Comparison of ENCODE assay signal across 10 cellular contexts in genomic region chr14:75282166-75282547, GRCh38. TPM values are rescaled to one million over a fixed set of nuclear protein-coding genes. Genes with fewer than 3 reads are reported as not detected.
A peak's percentile ranks its signal among the peaks of the same experiment; 100 is the strongest.
DNase-seq lines count a peak whose midpoint lies in the region; ATAC-seq and TF ChIP-seq lines count a peak whose summit lies in the region.
"Had no signal": no experiment of that assay in that cellular context is flagged by ENCODE, and none has a peak within 500 bp of the region (broad histone marks: within the 10 kb centered on the region; RNA-seq: fewer than 3 reads in every experiment).

No MANE protein-coding gene starts in this region.

- TF ChIP-seq CTCF in mammary epithelial cell (conservative IDR thresholded peaks at IDR 0.05 in 1 of 2, IDR thresholded peaks at IDR 0.05 in 1 of 2; ENCODE audit: extremely low read depth in 1 of 2, insufficient read depth in 1 of 2, low read depth in 1 of 2, low read length in 2 of 2) (no peak), left lung (IDR thresholded peaks at IDR 0.05) (no peak), stomach (IDR thresholded peaks at IDR 0.05) (no peak)

- H3K4me3 ChIP-seq in mammary epithelial cell (replicated peaks in 1 of 3; ENCODE audit: insufficient read depth in 1 of 3, low read depth in 2 of 3, low read length in 3 of 3) (no peak overlapping the region), left lung (peak overlapping the region in 1 of 2 donors; percentile 87), stomach (peak overlapping the region in 2 of 4 donors; percentile 77 to 93)

- dilution Hi-C loops in mammary epithelial cell (cut with HindIII; ENCODE audit: low sequenced_read_pairs), result no loop called here

- peak overlapping the region; percentile 5 for H3K4me2 ChIP-seq in mammary epithelial cell (ENCODE audit: insufficient read depth, low read depth, low read length)

- BruUV-seq in mammary epithelial cell (replicated peaks; lab: Mats Ljungman, UMichigan), result no TSS peak

- H3K9ac ChIP-seq in mammary epithelial cell (ENCODE audit: insufficient read depth, low read length), result no peak overlapping the region

- in situ Hi-C loops in mammary epithelial cell (cut with MboI; ENCODE audit: low sequenced_read_pairs in 2 of 2), result no loop called here

- DNase-seq in activated CD4-positive, alpha-beta T cell treated with anti-CD3 and anti-CD28 coated beads, Interleukin-2, amount 50 U/mL, for 1 hour, result peak; percentile 45
- DNase-seq in activated CD4-positive, alpha-beta T cell treated with anti-CD3 and anti-CD28 coated beads, Interleukin-2, amount 10 ng/mL, durations not matched to agents 7 days and 5 days, result no peak
- DNase-seq in mammary epithelial cell, result peak; percentile 23
- DNase-seq in left lung, result no peak
- DNase-seq in stomach, result no peak
- DNase-seq in NCI-H2227 (lab: John Stamatoyannopoulos, UW; ENCODE audit: unreplicated experiment), result no peak
- DNase-seq in glomerular visceral epithelial cell (ENCODE audit: extremely low spot score), result no peak
- DNase-seq: GDM1, NCI-H510A had no signal

- POLR2A ChIA-PET in activated CD4-positive, alpha-beta T cell treated with anti-CD3 and anti-CD28 coated beads, Interleukin-2, amount 10 ng/mL, durations not matched to agents 7 days and 5 days (lab: Charles Lee), result no interaction called here

- H3K27ac ChIP-seq in mammary epithelial cell (ENCODE audit: insufficient read depth, low read depth, low read length), result no peak overlapping the region
- H3K27ac ChIP-seq in left lung, result peak overlapping the region; percentile 68 to 100
- peak overlapping the region in 4 of 5 donors; percentile 96 to 97 (median 97) for H3K27ac ChIP-seq in stomach

- H3K36me3 Mint-ChIP-seq in activated CD4-positive, alpha-beta T cell treated with anti-CD3 and anti-CD28 coated beads, Interleukin-2, amount 10 ng/mL, durations not matched to agents 7 days and 5 days (ENCODE audit: low read depth), result no peaks in the 10 kb centered on the region

- peaks cover 25% of the 10 kb centered on the region for H3K4me1 Mint-ChIP-seq in activated CD4-positive, alpha-beta T cell treated with anti-CD3 and anti-CD28 coated beads, Interleukin-2, amount 10 ng/mL, durations not matched to agents 7 days and 5 days

- H4K20me1 ChIP-seq in mammary epithelial cell (ENCODE audit: insufficient read depth, low read length), result peaks cover 8% of the 10 kb centered on the region

- peaks cover 16% of the 10 kb centered on the region for H3K36me3 ChIP-seq in mammary epithelial cell (ENCODE audit: insufficient read depth, low read length)
- peaks cover 0 to 31% of the 10 kb centered on the region in 2 donors for H3K36me3 ChIP-seq in left lung
- H3K36me3 ChIP-seq in stomach, result peaks cover 12 to 24% (median 20%) of the 10 kb centered on the region in 4 donors

- no peaks in the 10 kb centered on the region for H3K9me3 ChIP-seq in mammary epithelial cell (replicated peaks; ENCODE audit: insufficient read depth, low read length)
- H3K9me3 ChIP-seq in left lung, result no peaks in the 10 kb centered on the region
- no peaks in the 10 kb centered on the region for H3K9me3 ChIP-seq in stomach

- no peak overlapping the region for H2AFZ ChIP-seq in mammary epithelial cell (ENCODE audit: low read depth, low read length)

- no peak for TF ChIP-seq EP300 in stomach (IDR thresholded peaks at IDR 0.05)

- WGBS in mammary epithelial cell (ENCODE audit: low coverage, missing lambda C conversion rate), result 95% methylated on average over 4 of the region's 4 CpGs
- 54 to 73% (median 58%) methylated on average over 4 of the region's 4 CpGs for WGBS in stomach, 5 donors

- TF ChIP-seq POLR2A in stomach (IDR thresholded peaks at IDR 0.05), result peak in 2 of 4 donors; percentile 1 to 41

- intact Hi-C loops in mammary epithelial cell (cut with micrococcal nuclease), result no loop called here
- intact Hi-C loops in left lung (cut with DNase I), result no loop called here
- intact Hi-C loops in stomach (cut with DNase I; ENCODE audit: low total_unique reads), result no loop called here

- peaks cover 31% of the 10 kb centered on the region for H3K79me2 ChIP-seq in mammary epithelial cell (ENCODE audit: insufficient read depth, low read length)

- H3K4me3 Mint-ChIP-seq in activated CD4-positive, alpha-beta T cell treated with anti-CD3 and anti-CD28 coated beads, Interleukin-2, amount 10 ng/mL, durations not matched to agents 7 days and 5 days, result no peak overlapping the region

- CTCF ChIA-PET in activated CD4-positive, alpha-beta T cell treated with anti-CD3 and anti-CD28 coated beads, Interleukin-2, amount 10 ng/mL, durations not matched to agents 7 days and 5 days (lab: Charles Lee), result interaction anchor here (0.7 to 2.1 kb wide), 6 partner anchors 8 to 414 kb away, joined by 3 to 8 read pairs (median 4); no protein-coding TSS in a partner anchor
- CTCF ChIA-PET in mammary epithelial cell (lab: Charles Lee; ENCODE audit: low non-redundant PET), result interaction anchor here (0.6 kb wide), 1 partner anchor 129 kb away, joined by 3 read pairs; no protein-coding TSS in a partner anchor

- H3K27me3 ChIP-seq in mammary epithelial cell (ENCODE audit: insufficient read depth, low read length) (no peaks in the 10 kb centered on the region), left lung (no peaks in the 10 kb centered on the region), stomach (no peaks in the 10 kb centered on the region)

- H3K27me3 Mint-ChIP-seq in activated CD4-positive, alpha-beta T cell treated with anti-CD3 and anti-CD28 coated beads, Interleukin-2, amount 10 ng/mL, durations not matched to agents 7 days and 5 days, result peaks cover 61% of the 10 kb centered on the region

- no peak for ATAC-seq in left lung
- ATAC-seq in GM21526 (IDR thresholded peaks at IDR 0.05; ENCODE audit: low FRiP score, unreplicated experiment), result no peak

- H3K27ac Mint-ChIP-seq in activated CD4-positive, alpha-beta T cell treated with anti-CD3 and anti-CD28 coated beads, Interleukin-2, amount 10 ng/mL, durations not matched to agents 7 days and 5 days, result no peak overlapping the region

- H3K4me1 ChIP-seq in mammary epithelial cell (ENCODE audit: insufficient read depth, low read length) (peaks cover 24% of the 10 kb centered on the region), left lung (peaks cover 21 to 75% of the 10 kb centered on the region in 2 donors), stomach (peaks cover 23 to 47% (median 43%) of the 10 kb centered on the region in 4 donors)

- H3K9me3 Mint-ChIP-seq in activated CD4-positive, alpha-beta T cell treated with anti-CD3 and anti-CD28 coated beads, Interleukin-2, amount 10 ng/mL, durations not matched to agents 7 days and 5 days, result no peaks in the 10 kb centered on the region

RNA-seq across cellular contexts. Expression of gene FOS, which starts 3.5 kb away (rescaled TPM):
- total RNA-seq in activated CD4-positive, alpha-beta T cell treated with anti-CD3 and anti-CD28 coated beads, Interleukin-2, amount 10 ng/mL, durations not matched to agents 7 days and 5 days, result 10 to 100 TPM; 28.0 to 35.7 TPM
- 100 to 1,000 TPM in 1 of 2 donors, 10 to 100 TPM in 1; 78.5 to 204 TPM for total RNA-seq in mammary epithelial cell
- polyA plus RNA-seq in mammary epithelial cell, result 89.9 TPM
- polyA minus RNA-seq in mammary epithelial cell, result 233 TPM
- total RNA-seq in left lung, result 100 to 1,000 TPM in 1 of 2 donors, 10 to 100 TPM in 1; 92.2 to 264 TPM
- 1,000 to 10,000 TPM in 1 of 5 donors, 100 to 1,000 TPM in 4; 134 to 1,274 (median 649) TPM for total RNA-seq in stomach
- 10 to 100 TPM; 62.2 to 82.0 (median 77.1) TPM for polyA plus RNA-seq in stomach

Comparison
In these comparisons a context has a peak if more than half of its experiments do, and no peak if none do; other contexts are left out.
1. DNase-seq: peak in activated CD4-positive, alpha-beta T cell treated with anti-CD3 and anti-CD28 coated beads, Interleukin-2, amount 50 U/mL, for 1 hour (single experiment) and mammary epithelial cell (single experiment); none in activated CD4-positive, alpha-beta T cell treated with anti-CD3 and anti-CD28 coated beads, Interleukin-2, amount 10 ng/mL, durations not matched to agents 7 days and 5 days (single experiment), left lung (0 of 2), stomach (single experiment), NCI-H2227 (single experiment) and glomerular visceral epithelial cell (single experiment).